34 cellular contexts compared by ENCODE assay signal in the genomic region with DNA sequence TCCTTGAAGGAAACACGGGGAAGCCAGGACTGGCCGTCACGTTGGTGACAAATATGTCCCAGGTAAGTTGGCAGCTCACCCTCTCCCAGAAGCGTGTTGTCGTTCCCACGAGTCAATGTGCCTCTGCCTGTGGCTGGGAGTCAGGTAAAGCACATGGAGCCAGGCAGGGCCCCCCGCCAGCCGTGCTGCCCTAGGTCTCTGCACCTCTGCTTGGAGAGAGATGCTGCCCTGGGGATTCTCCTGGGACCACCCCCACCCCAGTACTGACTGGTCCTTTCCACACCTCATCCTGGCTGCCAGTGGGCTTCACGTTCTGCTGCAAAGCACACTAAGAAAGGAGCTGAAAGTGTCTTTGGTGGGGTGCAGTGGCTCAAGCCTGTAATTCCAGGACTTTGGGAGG. TPM values are rescaled to one million over a fixed set of nuclear protein-coding genes. Genes with fewer than 3 reads are reported as not detected.
"Had no signal": no experiment of that assay in that cellular context is flagged by ENCODE, and none has a peak within 500 bp of the region (broad histone marks: within the 10 kb centered on the region; RNA-seq: fewer than 3 reads in every experiment).

No MANE protein-coding gene starts in this region.

- H3K4me3 ChIP-seq: adrenal gland, body of pancreas, breast epithelium had no signal

- FAIRE-seq: astrocyte, TTC549 had no signal

- H3K27ac ChIP-seq: adrenal gland, body of pancreas, brain microvascular endothelial cell, breast epithelium, VCaP had no signal

- H3K4me1 ChIP-seq: adrenal gland, body of pancreas, breast epithelium had no signal

- H3K9me3 ChIP-seq: adrenal gland, body of pancreas had no signal

- H3K27me3 ChIP-seq: adrenal gland, body of pancreas, brain microvascular endothelial cell, breast epithelium had no signal

- H3K36me3 ChIP-seq: adrenal gland, brain microvascular endothelial cell, breast epithelium had no signal

- DNase-seq: activated B cell treated with CpG ODN at 0.5 μM for 24 hours; activated CD4-positive, alpha-beta memory T cell treated with anti-CD3 and anti-CD28 coated beads for 36 hours; activated CD4-positive, alpha-beta T cell treated with anti-CD3 and anti-CD28 coated beads for 4 hours; activated CD4-positive, alpha-beta T cell treated with anti-CD3 and anti-CD28 coated beads, Interleukin-2, amount 10 ng/mL, durations not matched to agents 24 days and 14 days; activated CD4-positive, alpha-beta T cell treated with anti-CD3 and anti-CD28 coated beads, Interleukin-2, amount 50 U/mL, for 1 hour; activated CD4-positive, alpha-beta T cell treated with anti-CD3 and anti-CD28 coated beads, Interleukin-2, amount 50 U/mL, for 4 hours; activated CD4-positive, CD25-positive, alpha-beta regulatory T cell treated with anti-CD3 and anti-CD28 coated beads, Interleukin-2, amount 50 U/mL, for 72 hours; activated CD8-positive, alpha-beta memory T cell treated with anti-CD3 and anti-CD28 coated beads, Interleukin-2, amount 50 U/mL, for 4 hours; activated CD8-positive, alpha-beta T cell treated with anti-CD3 and anti-CD28 coated beads for 36 hours; activated effector memory CD4-positive, alpha-beta T cell treated with anti-CD3 and anti-CD28 coated beads, Interleukin-2, amount 50 U/mL, for 16 hours; activated gamma-delta T cell treated with Interleukin-2 at 50 U/mL for 16 hours; activated naive CD4-positive, alpha-beta T cell; activated naive CD4-positive, alpha-beta T cell treated with anti-CD3 and anti-CD28 coated beads for 36 hours; activated naive CD4-positive, alpha-beta T cell treated with anti-CD3 and anti-CD28 coated beads, Interleukin-2, amount 50 U/mL, for 16 hours; activated naive CD8-positive, alpha-beta T cell treated with anti-CD3 and anti-CD28 coated beads for 36 hours; activated T-cell treated with anti-CD3 and anti-CD28 coated beads for 4 hours; activated T-cell treated with anti-CD3 and anti-CD28 coated beads, Interleukin-2, amount 50 U/mL, for 1 hour; activated T-cell treated with anti-CD3 and anti-CD28 coated beads, Interleukin-2, amount 50 U/mL, for 4 hours; activated T-cell treated with anti-CD3 and anti-CD28 coated beads, Interleukin-2, amount 50 U/mL, for 72 hours; adrenal gland; amniotic stem cell; body of pancreas; brain microvascular endothelial cell; central memory CD4-positive, alpha-beta T cell; T-helper 1 cell; T-helper 2 cell; T-helper 9 cell had no signal

- ATAC-seq: activated CD8-positive, alpha-beta T cell treated with anti-CD3 and anti-CD28 coated beads for 36 hours; activated naive CD4-positive, alpha-beta T cell treated with anti-CD3 and anti-CD28 coated beads, Interleukin-2, amount 50 U/mL, for 72 hours; activated T-cell treated with anti-CD3 and anti-CD28 coated beads, Interleukin-2, amount 50 U/mL, for 4 hours; activated T-cell treated with anti-CD3 and anti-CD28 coated beads, Interleukin-2, amount 50 U/mL, for 72 hours; activated T-helper 17 cell treated with anti-CD3 and anti-CD28 coated beads, Interleukin-2, amount 50 U/mL, for 72 hours; body of pancreas had no signal

RNA-seq across cellular contexts. Expression of gene ZNF114, which starts 9.9 kb away (rescaled TPM):
- total RNA-seq: activated naive CD4-positive, alpha-beta T cell treated with anti-CD3 and anti-CD28 coated beads for 36 hours had no signal
- polyA plus RNA-seq: aorta had no signal
